ENCODE assay signal across 1 cellular context in genomic region chr10:82242778-82243177, GRCh38.
TF ChIP-seq lines count a peak whose summit lies in the region.

No MANE protein-coding gene starts in this region.

TF ChIP-seq in H1, 55 proteins besides CTCF, POLR2A, EP300 and RAD21:
- no peak for TF ChIP-seq RNF2 (IDR thresholded peaks at IDR 0.05; ENCODE audit: borderline replicate concordance, low read depth, low read length, missing control alignments, poor library complexity, severe bottlenecking)
- no peak for TF ChIP-seq CHD1 (IDR thresholded peaks at IDR 0.05; ENCODE audit: low read depth, low read length)
- TF ChIP-seq YY1 (IDR thresholded peaks at IDR 0.05; ENCODE audit: low read depth, low read length): no peak
- TF ChIP-seq SIRT6 (IDR thresholded peaks at IDR 0.05; ENCODE audit: low read length): no peak
- TF ChIP-seq RXRA (IDR thresholded peaks at IDR 0.05; ENCODE audit: insufficient read depth, low read depth, low read length): no peak
- no peak for TF ChIP-seq MAX (IDR thresholded peaks at IDR 0.05)
- no peak for TF ChIP-seq RBBP5 (IDR thresholded peaks at IDR 0.05; ENCODE audit: borderline replicate concordance, low read depth, low read length)
